Comparison of ENCODE assay signal across 14 cellular contexts in the genomic region with DNA sequence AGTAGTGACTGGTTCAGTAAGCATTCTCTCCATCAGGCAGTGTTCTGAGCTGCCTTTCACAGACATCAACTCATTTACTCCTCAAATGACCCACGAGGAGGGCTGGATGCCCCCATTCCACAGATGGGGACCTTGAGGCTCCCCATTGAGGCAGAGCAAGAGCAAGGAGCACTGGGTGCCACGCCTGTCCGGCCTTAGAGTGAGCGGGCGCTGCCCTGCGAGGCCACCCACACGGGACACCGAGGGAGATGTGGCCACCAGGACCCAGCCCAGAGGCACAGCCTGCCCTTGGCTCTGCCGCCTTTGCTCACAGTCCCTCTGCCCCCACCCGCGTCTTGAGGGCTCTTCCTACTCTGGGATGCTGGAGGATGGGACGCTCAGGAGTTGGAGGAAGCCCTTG. TPM values are rescaled to one million over a fixed set of nuclear protein-coding genes. Genes with fewer than 3 reads are reported as not detected.
A peak's percentile ranks its signal among the peaks of the same experiment; 100 is the strongest.
DNase-seq lines count a peak whose midpoint lies in the region; ATAC-seq and TF ChIP-seq lines count a peak whose summit lies in the region.
"Had no signal": no experiment of that assay in that cellular context is flagged by ENCODE, and none has a peak within 500 bp of the region (broad histone marks: within the 10 kb centered on the region; RNA-seq: fewer than 3 reads in every experiment).

No MANE protein-coding gene starts in this region.

- no peak overlapping the region for H3K27ac Mint-ChIP-seq in WTC11
- H3K27ac Mint-ChIP-seq: activated CD4-positive, alpha-beta memory T cell treated with anti-CD3 and anti-CD28 coated beads for 36 hours; CD14-positive monocyte had no signal

- H3K36me3 Mint-ChIP-seq in WTC11: no peaks in the 10 kb centered on the region
- H3K36me3 Mint-ChIP-seq: activated CD4-positive, alpha-beta memory T cell treated with anti-CD3 and anti-CD28 coated beads for 36 hours had no signal

- H3K27me3 ChIP-seq in BLaER1 (no peaks in the 10 kb centered on the region), body of pancreas (no peaks in the 10 kb centered on the region), neural cell (ENCODE audit: insufficient read depth, low read depth, low read length) (no peaks in the 10 kb centered on the region), thyroid gland (no peaks in the 10 kb centered on the region)

- H3K36me3 ChIP-seq in BLaER1: peaks cover 31% of the 10 kb centered on the region; the same call in 1 of the 2 replicates
- H3K36me3 ChIP-seq in body of pancreas (replicated peaks in 1 of 2; ENCODE audit: insufficient read depth in 1 of 2, low read depth in 2 of 2): no peaks in the 10 kb centered on the region
- no peaks in the 10 kb centered on the region for H3K36me3 ChIP-seq in neural cell (ENCODE audit: insufficient read depth, low read length)
- no peaks in the 10 kb centered on the region for H3K36me3 ChIP-seq in thyroid gland

- POLR2A ChIA-PET in WTC11 (lab: Charles Lee): no interaction called here

- ATAC-seq in body of pancreas: no peak
- ATAC-seq in omental fat pad (ENCODE audit: low FRiP score): no peak
- no peak for ATAC-seq in WTC11
- ATAC-seq: left cardiac atrium had no signal

- H3K27me3 Mint-ChIP-seq in WTC11 (ENCODE audit: low read depth): peaks cover 19% of the 10 kb centered on the region
- H3K27me3 Mint-ChIP-seq: activated CD4-positive, alpha-beta memory T cell treated with anti-CD3 and anti-CD28 coated beads for 36 hours had no signal

- H3K9me2 ChIP-seq in neural cell (ENCODE audit: insufficient read depth, low read length): no peaks in the 10 kb centered on the region

- no peaks in the 10 kb centered on the region for H3K9me3 ChIP-seq in BLaER1
- H3K9me3 ChIP-seq in body of pancreas: no peaks in the 10 kb centered on the region
- no peaks in the 10 kb centered on the region for H3K9me3 ChIP-seq in neural cell (ENCODE audit: low read length)
- no peaks in the 10 kb centered on the region for H3K9me3 ChIP-seq in thyroid gland

- CTCF ChIA-PET in WTC11 (lab: Charles Lee): no interaction called here

- H3K4me3 Mint-ChIP-seq in WTC11: no peak overlapping the region

- H3K4me3 ChIP-seq in BLaER1 (0 out of 2 replicates have a peak overlapping the region, but pooled peaks have one; percentile 85), body of pancreas (no peak overlapping the region), neural cell (ENCODE audit: low read length) (peak overlapping the region; percentile 90), thyroid gland (replicated peaks in 1 of 3) (no peak overlapping the region)

- intact Hi-C loops in body of pancreas (cut with DNase I): no loop called here
- intact Hi-C loops in thyroid gland (cut with DNase I): loop anchor here (10.0 kb wide), 1 partner anchor 348 kb away; a partner anchor contains a TSS

- TF ChIP-seq CTCF in body of pancreas (IDR thresholded peaks at IDR 0.05) (no peak), neural cell (IDR thresholded peaks at IDR 0.05; ENCODE audit: poor library complexity, severe bottlenecking) (no peak), thyroid gland (IDR thresholded peaks at IDR 0.05) (no peak), omental fat pad (IDR thresholded peaks at IDR 0.05) (no peak), WTC11 (IDR thresholded peaks at IDR 0.05) (no peak)

- H3K4me1 Mint-ChIP-seq in WTC11: peaks cover 19% of the 10 kb centered on the region

- no peak for TF ChIP-seq EP300 in neural cell (conservative IDR thresholded peaks at IDR 0.05; ENCODE audit: poor library complexity, severe bottlenecking)

- H3F3A ChIP-seq in neural cell (ENCODE audit: insufficient read depth, low read length, poor library complexity, severe bottlenecking): no peaks in the 10 kb centered on the region

- H4K20me1 ChIP-seq in BLaER1 (peaks cover 77% of the 10 kb centered on the region), neural cell (ENCODE audit: insufficient read depth) (peaks cover 28% of the 10 kb centered on the region)

- H3K9me3 Mint-ChIP-seq in WTC11: no peaks in the 10 kb centered on the region
- H3K9me3 Mint-ChIP-seq: activated CD4-positive, alpha-beta memory T cell treated with anti-CD3 and anti-CD28 coated beads for 36 hours had no signal

- TF ChIP-seq RAD21 in neural cell (conservative IDR thresholded peaks at IDR 0.05): no peak

- 0 to 51% methylated on average over 1 to 12 of the region's 12 CpGs for WGBS in body of pancreas, 2 donors
- 86 to 89% methylated on average over 8 to 11 of the region's 12 CpGs for WGBS in thyroid gland, 2 donors

- peaks cover 66% of the 10 kb centered on the region for H3K79me2 ChIP-seq in neural cell (replicated peaks; ENCODE audit: insufficient read depth, low read length)

- H3K4me2 ChIP-seq in BLaER1 (peak overlapping the region; percentile 98), neural cell (ENCODE audit: low read length) (no peak overlapping the region)

- TF ChIP-seq POLR2A in GM19099 (IDR thresholded peaks at IDR 0.05; ENCODE audit: extremely low read depth, insufficient read length, low read depth) (peak; percentile 0), body of pancreas (IDR thresholded peaks at IDR 0.05) (peak in 1 of 3 donors; percentile 3), thyroid gland (IDR thresholded peaks at IDR 0.05) (no peak)

- H3K4me1 ChIP-seq in BLaER1 (peaks cover 85% of the 10 kb centered on the region), body of pancreas (peaks cover 73% of the 10 kb centered on the region), thyroid gland (peaks cover 38 to 63% of the 10 kb centered on the region in 2 donors)

- H3K27ac ChIP-seq in BLaER1: peak overlapping the region; percentile 59
- peak overlapping the region; percentile 30 to 90 (median 73) for H3K27ac ChIP-seq in body of pancreas
- H3K27ac ChIP-seq in neural cell (ENCODE audit: low read length): no peak overlapping the region
- no peak overlapping the region for H3K27ac ChIP-seq in thyroid gland

- DNase-seq in body of pancreas: no peak
- DNase-seq in amniotic stem cell (lab: John Stamatoyannopoulos, UW): no peak
- no peak for DNase-seq in thyroid gland
- DNase-seq in omental fat pad (ENCODE audit: low spot score): no peak
- DNase-seq in WTC11 (ENCODE audit: low spot score): no peak
- DNase-seq: amygdala, KG1, left cardiac atrium, nucleus accumbens had no signal

- H2AFZ ChIP-seq in neural cell (ENCODE audit: low read depth, low read length): no peak overlapping the region

- H3K9ac ChIP-seq in BLaER1: peak overlapping the region; percentile 92
- H3K9ac ChIP-seq in neural cell (ENCODE audit: low read length): no peak overlapping the region

TF ChIP-seq in neural cell, 6 proteins besides CTCF, POLR2A, EP300 and RAD21 (continues in another document):
- TF ChIP-seq, protein P1, sequence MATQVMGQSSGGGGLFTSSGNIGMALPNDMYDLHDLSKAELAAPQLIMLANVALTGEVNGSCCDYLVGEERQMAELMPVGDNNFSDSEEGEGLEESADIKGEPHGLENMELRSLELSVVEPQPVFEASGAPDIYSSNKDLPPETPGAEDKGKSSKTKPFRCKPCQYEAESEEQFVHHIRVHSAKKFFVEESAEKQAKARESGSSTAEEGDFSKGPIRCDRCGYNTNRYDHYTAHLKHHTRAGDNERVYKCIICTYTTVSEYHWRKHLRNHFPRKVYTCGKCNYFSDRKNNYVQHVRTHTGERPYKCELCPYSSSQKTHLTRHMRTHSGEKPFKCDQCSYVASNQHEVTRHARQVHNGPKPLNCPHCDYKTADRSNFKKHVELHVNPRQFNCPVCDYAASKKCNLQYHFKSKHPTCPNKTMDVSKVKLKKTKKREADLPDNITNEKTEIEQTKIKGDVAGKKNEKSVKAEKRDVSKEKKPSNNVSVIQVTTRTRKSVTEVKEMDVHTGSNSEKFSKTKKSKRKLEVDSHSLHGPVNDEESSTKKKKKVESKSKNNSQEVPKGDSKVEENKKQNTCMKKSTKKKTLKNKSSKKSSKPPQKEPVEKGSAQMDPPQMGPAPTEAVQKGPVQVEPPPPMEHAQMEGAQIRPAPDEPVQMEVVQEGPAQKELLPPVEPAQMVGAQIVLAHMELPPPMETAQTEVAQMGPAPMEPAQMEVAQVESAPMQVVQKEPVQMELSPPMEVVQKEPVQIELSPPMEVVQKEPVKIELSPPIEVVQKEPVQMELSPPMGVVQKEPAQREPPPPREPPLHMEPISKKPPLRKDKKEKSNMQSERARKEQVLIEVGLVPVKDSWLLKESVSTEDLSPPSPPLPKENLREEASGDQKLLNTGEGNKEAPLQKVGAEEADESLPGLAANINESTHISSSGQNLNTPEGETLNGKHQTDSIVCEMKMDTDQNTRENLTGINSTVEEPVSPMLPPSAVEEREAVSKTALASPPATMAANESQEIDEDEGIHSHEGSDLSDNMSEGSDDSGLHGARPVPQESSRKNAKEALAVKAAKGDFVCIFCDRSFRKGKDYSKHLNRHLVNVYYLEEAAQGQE (IDR thresholded peaks at IDR 0.05; ENCODE audit: borderline replicate concordance): no peak
- TF ChIP-seq SMC3 (conservative IDR thresholded peaks at IDR 0.05; ENCODE audit: poor library complexity): no peak

TF ChIP-seq in WTC11, 78 proteins besides CTCF, POLR2A, EP300 and RAD21:
- TF ChIP-seq, protein P2, sequence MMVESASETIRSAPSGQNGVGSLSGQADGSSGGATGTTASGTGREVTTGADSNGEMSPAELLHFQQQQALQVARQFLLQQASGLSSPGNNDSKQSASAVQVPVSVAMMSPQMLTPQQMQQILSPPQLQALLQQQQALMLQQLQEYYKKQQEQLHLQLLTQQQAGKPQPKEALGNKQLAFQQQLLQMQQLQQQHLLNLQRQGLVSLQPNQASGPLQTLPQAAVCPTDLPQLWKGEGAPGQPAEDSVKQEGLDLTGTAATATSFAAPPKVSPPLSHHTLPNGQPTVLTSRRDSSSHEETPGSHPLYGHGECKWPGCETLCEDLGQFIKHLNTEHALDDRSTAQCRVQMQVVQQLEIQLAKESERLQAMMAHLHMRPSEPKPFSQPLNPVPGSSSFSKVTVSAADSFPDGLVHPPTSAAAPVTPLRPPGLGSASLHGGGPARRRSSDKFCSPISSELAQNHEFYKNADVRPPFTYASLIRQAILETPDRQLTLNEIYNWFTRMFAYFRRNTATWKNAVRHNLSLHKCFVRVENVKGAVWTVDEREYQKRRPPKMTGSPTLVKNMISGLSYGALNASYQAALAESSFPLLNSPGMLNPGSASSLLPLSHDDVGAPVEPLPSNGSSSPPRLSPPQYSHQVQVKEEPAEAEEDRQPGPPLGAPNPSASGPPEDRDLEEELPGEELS (CRISPR knock-in tag; IDR thresholded peaks at IDR 0.05): no peak
- TF ChIP-seq NR3C1 (CRISPR knock-in tag; conservative IDR thresholded peaks at IDR 0.05; ENCODE audit: low read depth) (no peak), ZNF416 (CRISPR knock-in tag; IDR thresholded peaks at IDR 0.05) (no peak), ZNF671 (CRISPR knock-in tag; IDR thresholded peaks at IDR 0.05) (no peak), TCF7 (CRISPR knock-in tag; IDR thresholded peaks at IDR 0.05; ENCODE audit: low read depth) (no peak), ZNF121 (CRISPR knock-in tag; IDR thresholded peaks at IDR 0.05) (no peak), JAZF1 (CRISPR knock-in tag; IDR thresholded peaks at IDR 0.05) (no peak)

RNA-seq across cellular contexts. Expression of a gene that starts 3.0 kb away (rescaled TPM):
- total RNA-seq in body of pancreas: 10 to 100 TPM; 29.8 to 50.1 TPM
- 11.9 and 37.0 TPM in 2 replicates for polyA plus RNA-seq in neural cell
- 19.3 and 23.6 TPM in 2 replicates for polyA minus RNA-seq in neural cell
- total RNA-seq in thyroid gland: 10 to 100 TPM in 2 of 4 donors, 1 to 10 TPM in 2; 9.2 to 19.7 (median 12.0) TPM
- total RNA-seq in omental fat pad: 10 to 100 TPM in 2 of 4 donors, 1 to 10 TPM in 2; 5.9 to 16.0 (median 9.4) TPM
- 120 to 129 TPM (median 126 TPM) in 3 replicates for total RNA-seq in WTC11 (2021)

Comparison
In these comparisons a context has a peak if more than half of its experiments do, and no peak if none do; other contexts are left out.
1. H3K27ac ChIP-seq: peak in BLaER1 (single experiment) and body of pancreas (4 of 4); none in neural cell (single experiment) and thyroid gland (0 of 3).
2. H3K4me3 ChIP-seq: peak in BLaER1 (single experiment) and neural cell (single experiment); none in body of pancreas (0 of 2) and thyroid gland (0 of 3).